1 cellular context compared by ENCODE assay signal in the genomic region with DNA sequence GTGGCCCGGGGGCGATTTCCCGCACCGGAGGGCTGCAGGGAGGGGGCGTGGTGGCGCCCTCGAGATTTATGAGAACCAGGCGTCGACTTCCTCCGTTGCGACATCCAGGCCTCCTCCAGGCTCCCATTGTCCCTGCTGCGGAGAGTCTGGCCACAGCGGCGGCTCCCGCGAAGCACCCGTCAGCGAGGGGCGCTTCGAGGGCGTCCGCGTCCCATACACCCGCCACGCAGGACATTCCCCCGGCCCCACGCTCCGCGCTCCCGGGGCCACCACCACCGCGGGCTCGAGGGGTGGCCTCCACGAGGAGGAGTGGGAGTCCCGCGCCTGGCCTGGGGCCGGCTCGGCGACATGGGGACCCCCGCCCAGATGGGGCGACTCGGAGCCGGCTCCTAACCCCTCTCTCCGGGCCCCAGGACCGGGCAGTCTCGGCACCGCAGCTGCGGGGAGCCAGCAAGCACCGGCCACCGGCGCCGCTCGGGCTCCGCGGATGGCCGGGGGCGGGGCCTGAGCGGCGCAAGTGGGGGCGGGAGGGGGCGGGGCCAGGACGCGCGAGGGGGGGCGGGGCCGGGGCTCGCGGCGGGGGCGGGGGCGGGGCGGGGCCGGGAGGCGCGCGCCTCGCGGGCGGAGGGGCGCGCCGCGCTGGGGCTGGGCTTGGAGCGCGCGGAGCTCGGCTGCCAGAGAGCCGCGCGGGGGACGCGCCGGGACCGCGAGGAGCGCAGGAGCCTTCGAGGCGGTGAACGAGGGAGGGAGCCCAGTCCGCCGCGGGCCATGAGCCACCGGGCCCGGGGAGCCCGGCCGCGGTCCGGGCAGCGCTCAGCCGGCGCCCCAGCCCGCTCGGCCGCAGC.
TF ChIP-seq lines count a peak whose summit lies in the region.

SH2B2 (plus strand) TSS at position 632 of the 845 bp plus-strand sequence. CDS start 13,683 bp downstream, outside the sequence.

TF ChIP-seq in HepG2, 621 proteins besides CTCF, POLR2A, EP300 and RAD21 (continued from another document):
- 0 out of 2 replicates have a peak, but pooled peaks have one; percentile 69 for TF ChIP-seq ZNF773 (CRISPR knock-in tag; IDR thresholded peaks at IDR 0.05; ENCODE audit: borderline replicate concordance)
- TF ChIP-seq, protein P1, sequence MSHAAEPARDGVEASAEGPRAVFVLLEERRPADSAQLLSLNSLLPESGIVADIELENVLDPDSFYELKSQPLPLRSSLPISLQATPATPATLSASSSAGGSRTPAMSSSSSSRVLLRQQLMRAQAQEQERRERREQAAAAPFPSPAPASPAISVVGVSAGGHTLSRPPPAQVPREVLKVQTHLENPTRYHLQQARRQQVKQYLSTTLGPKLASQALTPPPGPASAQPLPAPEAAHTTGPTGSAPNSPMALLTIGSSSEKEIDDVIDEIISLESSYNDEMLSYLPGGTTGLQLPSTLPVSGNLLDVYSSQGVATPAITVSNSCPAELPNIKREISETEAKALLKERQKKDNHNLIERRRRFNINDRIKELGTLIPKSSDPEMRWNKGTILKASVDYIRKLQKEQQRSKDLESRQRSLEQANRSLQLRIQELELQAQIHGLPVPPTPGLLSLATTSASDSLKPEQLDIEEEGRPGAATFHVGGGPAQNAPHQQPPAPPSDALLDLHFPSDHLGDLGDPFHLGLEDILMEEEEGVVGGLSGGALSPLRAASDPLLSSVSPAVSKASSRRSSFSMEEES (CRISPR knock-in tag; IDR thresholded peaks at IDR 0.05): peak; percentile 21; the same call in 1 of the 2 replicates
- 0 out of 2 replicates have a peak, but pooled peaks have one; percentile 4 for TF ChIP-seq ZNF589 (CRISPR knock-in tag; conservative IDR thresholded peaks at IDR 0.05)
- 0 out of 2 replicates have a peak, but pooled peaks have one; percentile 23 for TF ChIP-seq EED (CRISPR knock-in tag; IDR thresholded peaks at IDR 0.05)
- 0 out of 2 replicates have a peak, but pooled peaks have one; percentile 22 for TF ChIP-seq GMEB1 (CRISPR knock-in tag; IDR thresholded peaks at IDR 0.05; ENCODE audit: borderline replicate concordance)
- peak; percentile 26; the same call in 1 of the 2 replicates for TF ChIP-seq CAMTA2 (CRISPR knock-in tag; IDR thresholded peaks at IDR 0.05; ENCODE audit: borderline replicate concordance)
- TF ChIP-seq MNT (IDR thresholded peaks at IDR 0.05): no peak
- TF ChIP-seq SOX13 (IDR thresholded peaks at IDR 0.05): no peak
- peak in 1 of 2 experiments; percentile 64; a peak in 2 of 4 replicates for TF ChIP-seq SOX13 (CRISPR knock-in tag; conservative IDR thresholded peaks at IDR 0.05 in 1 of 2, IDR thresholded peaks at IDR 0.05 in 1 of 2)
- TF ChIP-seq BCL3 (CRISPR knock-in tag; IDR thresholded peaks at IDR 0.05): peak; percentile 90; the same call in 1 of the 2 replicates
- peak; percentile 68 for TF ChIP-seq ERF (CRISPR knock-in tag; IDR thresholded peaks at IDR 0.05)
- peak; percentile 73 for TF ChIP-seq ARID4A (CRISPR knock-in tag; IDR thresholded peaks at IDR 0.05; ENCODE audit: borderline replicate concordance)
